1 cellular context compared by ENCODE assay signal in genomic region chr11:77074205-77074604, GRCh38.
TF ChIP-seq lines count a peak whose summit lies in the region.

No MANE protein-coding gene starts in this region.

TF ChIP-seq in SK-N-SH treated with all-trans-retinoic acid at 6 μM for 48 hours, 23 proteins besides CTCF, POLR2A, EP300 and RAD21 (continued from another document):
- no peak for TF ChIP-seq POU6F1 (CRISPR knock-in tag; IDR thresholded peaks at IDR 0.05; ENCODE audit: borderline replicate concordance, low read depth)
- no peak for TF ChIP-seq RARB (CRISPR knock-in tag; IDR thresholded peaks at IDR 0.05)
- no peak for TF ChIP-seq ESRRG (CRISPR knock-in tag; IDR thresholded peaks at IDR 0.05)
